8 cellular contexts compared by ENCODE assay signal in genomic region chr2:177169810-177170514, GRCh38. TPM values are rescaled to one million over a fixed set of nuclear protein-coding genes. Genes with fewer than 3 reads are reported as not detected.
DNase-seq lines count a peak whose midpoint lies in the region; ATAC-seq and TF ChIP-seq lines count a peak whose summit lies in the region.

No MANE protein-coding gene starts in this region.

- peaks cover 5% of the 10 kb centered on the region for H3K79me2 ChIP-seq in trophoblast cell (ENCODE audit: control insufficient read depth, insufficient read depth, low read length, poor library complexity)

- peak overlapping the region; percentile 83 for H3K14ac ChIP-seq in trophoblast cell (ENCODE audit: low read length)

- DNase-seq in DMS79 (lab: John Stamatoyannopoulos, UW) (peak; percentile 96), trophoblast cell (peak; percentile 57), stomach (no peak), foreskin fibroblast (no peak), EL (no peak)

- H3K79me1 ChIP-seq in trophoblast cell (ENCODE audit: low read length), result peaks cover 37% of the 10 kb centered on the region

- peak overlapping the region; percentile 11 for H2AK5ac ChIP-seq in trophoblast cell (ENCODE audit: low read length)

- no peaks in the 10 kb centered on the region for H3K36me3 ChIP-seq in trophoblast cell (ENCODE audit: control insufficient read depth in 1 of 2, insufficient read depth in 2 of 2, low read length in 2 of 2)
- H3K36me3 ChIP-seq in stomach, result no peaks in the 10 kb centered on the region

- H3K27ac ChIP-seq in VCaP (peak overlapping the region; percentile 64), trophoblast cell (ENCODE audit: low read depth, low read length) (peak overlapping the region; percentile 95), stomach (peak overlapping the region in 2 of 5 donors; percentile 20 to 71)

- TF ChIP-seq CTCF in VCaP (conservative IDR thresholded peaks at IDR 0.05) (no peak), stomach (IDR thresholded peaks at IDR 0.05) (no peak), foreskin fibroblast (IDR thresholded peaks at IDR 0.05; ENCODE audit: low read depth, low read length) (no peak)

- H3K4me3 ChIP-seq in trophoblast cell (ENCODE audit: low read depth, low read length), result no peak overlapping the region
- H3K4me3 ChIP-seq in stomach, result no peak overlapping the region
- H3K4me3 ChIP-seq in foreskin fibroblast (ENCODE audit: low read depth in 1 of 2, low read length in 2 of 2), result no peak overlapping the region

- H3K4me1 ChIP-seq in trophoblast cell (ENCODE audit: control insufficient read depth in 1 of 2, insufficient read depth in 2 of 2, low read length in 2 of 2) (peaks cover 22 to 35% of the 10 kb centered on the region in 2 experiments), stomach (peaks cover 0 to 50% (median 31%) of the 10 kb centered on the region in 4 donors)

- H2BK120ac ChIP-seq in trophoblast cell (ENCODE audit: insufficient read depth, low read length, poor library complexity), result peak overlapping the region; percentile 94

- H2BK5ac ChIP-seq in trophoblast cell (ENCODE audit: low read depth, low read length, poor library complexity), result peak overlapping the region; percentile 94

- H4K12ac ChIP-seq in trophoblast cell (ENCODE audit: low read depth, low read length), result no peak overlapping the region

- peak overlapping the region; percentile 94 for H4K91ac ChIP-seq in trophoblast cell (ENCODE audit: low read depth, low read length)

- H3K4ac ChIP-seq in trophoblast cell (ENCODE audit: low read depth, low read length), result peak overlapping the region; percentile 60

- no peak overlapping the region for H3K9ac ChIP-seq in trophoblast cell (ENCODE audit: low read length)

- H3K9me3 ChIP-seq in trophoblast cell (ENCODE audit: insufficient read depth, low read depth, low read length) (peaks cover 2% of the 10 kb centered on the region), stomach (no peaks in the 10 kb centered on the region)

- ATAC-seq in GM21360 (IDR thresholded peaks at IDR 0.05; ENCODE audit: unreplicated experiment) (peak; percentile 52), HG03558 (IDR thresholded peaks at IDR 0.05; ENCODE audit: extremely low read depth, unreplicated experiment) (peak; percentile 49)

- H4K8ac ChIP-seq in trophoblast cell (ENCODE audit: low read depth, low read length), result peak overlapping the region; percentile 44

- no peak for TF ChIP-seq POLR2A in stomach (IDR thresholded peaks at IDR 0.05)

- no CpG with 5 or more reads among the region's 7 CpGs for WGBS in trophoblast cell (ENCODE audit: extremely low coverage, insufficient coverage, insufficient read length)
- 50 to 59% (median 55%) methylated on average over 7 of the region's 7 CpGs for WGBS in stomach, 5 donors

- no peak for TF ChIP-seq EP300 in stomach (IDR thresholded peaks at IDR 0.05)

- H3K18ac ChIP-seq in trophoblast cell (ENCODE audit: low read length), result peak overlapping the region; percentile 60

- no peak overlapping the region for H3K23ac ChIP-seq in trophoblast cell (ENCODE audit: low read length)

- no peak overlapping the region for H3K4me2 ChIP-seq in trophoblast cell (ENCODE audit: low read length)

- H3K27me3 ChIP-seq in trophoblast cell (ENCODE audit: insufficient read depth, low read length) (no peaks in the 10 kb centered on the region), stomach (no peaks in the 10 kb centered on the region)

- intact Hi-C loops in stomach (cut with DNase I; ENCODE audit: low total_unique reads), result loop anchor here (10.0 kb wide), 2 partner anchors 125 to 155 kb away; no protein-coding TSS in a partner anchor

- peak overlapping the region; percentile 89 for H2BK12ac ChIP-seq in trophoblast cell (ENCODE audit: low read length)

- H2AFZ ChIP-seq in trophoblast cell (ENCODE audit: insufficient read depth, low read length, poor library complexity), result peak overlapping the region; percentile 38

RNA-seq across cellular contexts. Expression of gene HNRNPA3, which starts 42.6 kb away (rescaled TPM):
- 339 and 340 TPM in 2 replicates for polyA plus RNA-seq in trophoblast cell (2013)
- 100 to 1,000 TPM in 1 of 5 donors, 10 to 100 TPM in 4; 22.6 to 178 (median 54.3) TPM for total RNA-seq in stomach
- 100 to 1,000 TPM; 116 to 187 (median 144) TPM for polyA plus RNA-seq in stomach

Comparison
In these comparisons a context has a peak if more than half of its experiments do, and no peak if none do; other contexts are left out.
1. DNase-seq: peak in DMS79 (single experiment) and trophoblast cell (2 of 2); none in stomach (single experiment), foreskin fibroblast (0 of 2) and EL (single experiment).